In the genomic region with DNA sequence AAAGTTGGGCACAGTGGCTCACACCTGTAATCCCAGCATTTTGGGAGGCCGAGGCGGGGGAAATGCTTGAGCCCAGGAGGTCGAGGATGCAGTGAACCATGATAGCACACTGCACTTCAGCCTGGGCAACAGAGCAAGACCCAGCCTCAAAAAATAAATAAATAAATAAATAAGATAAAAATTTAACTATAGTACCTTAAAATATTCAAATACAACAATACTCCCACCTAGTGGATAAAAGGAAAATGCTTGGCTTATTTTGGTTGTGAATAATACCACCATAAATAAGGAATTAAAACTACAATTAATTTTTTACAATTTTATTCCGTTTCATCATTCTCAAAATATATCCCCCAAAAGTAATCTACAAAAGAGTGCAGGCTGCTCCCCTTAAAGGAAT, we compare ENCODE assay signal across 9 cellular contexts. TPM values are rescaled to one million over a fixed set of nuclear protein-coding genes. Genes with fewer than 3 reads are reported as not detected.
DNase-seq lines count a peak whose midpoint lies in the region; ATAC-seq and TF ChIP-seq lines count a peak whose summit lies in the region.
"Had no signal": no experiment of that assay in that cellular context is flagged by ENCODE, and none has a peak within 500 bp of the region (broad histone marks: within the 10 kb centered on the region; RNA-seq: fewer than 3 reads in every experiment).

No MANE protein-coding gene starts in this region.

- H3K36me3 ChIP-seq in OCI-LY3 (replicated peaks; ENCODE audit: low read depth, low read length) (peaks cover 58% of the 10 kb centered on the region), esophagus muscularis mucosa (peaks cover 10 to 48% (median 28%) of the 10 kb centered on the region in 4 donors), spleen (peaks cover 0 to 89% (median 22%) of the 10 kb centered on the region in 6 donors), neuronal stem cell (replicated peaks in 1 of 2; ENCODE audit: control insufficient read depth in 2 of 2, insufficient read depth in 2 of 2, low read length in 2 of 2) (peaks cover 24 to 86% of the 10 kb centered on the region in 2 donors)

- no peak overlapping the region for H4K8ac ChIP-seq in neuronal stem cell (ENCODE audit: low read depth, low read length)

- no peak overlapping the region for H3K23ac ChIP-seq in neuronal stem cell (ENCODE audit: low read depth, low read length, poor library complexity)

- H3K4ac ChIP-seq in neuronal stem cell (ENCODE audit: low read length): no peak overlapping the region

- H3K14ac ChIP-seq in neuronal stem cell (ENCODE audit: low read length): no peak overlapping the region

- no peak for TF ChIP-seq EP300 in esophagus muscularis mucosa (IDR thresholded peaks at IDR 0.05)

- no peaks in the 10 kb centered on the region for H3K79me2 ChIP-seq in OCI-LY3 (ENCODE audit: low read length)

- ATAC-seq in GM21390 (IDR thresholded peaks at IDR 0.05; ENCODE audit: unreplicated experiment): no peak

- H2BK15ac ChIP-seq in neuronal stem cell (ENCODE audit: low read length): no peak overlapping the region

- no peaks in the 10 kb centered on the region for H3K79me1 ChIP-seq in neuronal stem cell (ENCODE audit: low read depth, low read length)

- H3K27ac ChIP-seq in OCI-LY3 (ENCODE audit: low read length) (no peak overlapping the region), esophagus muscularis mucosa (replicated peaks in 1 of 4) (no peak overlapping the region), spleen (no peak overlapping the region), neuronal stem cell (replicated peaks; ENCODE audit: low read length) (no peak overlapping the region)

- H2AFZ ChIP-seq in OCI-LY3 (ENCODE audit: low read depth, low read length) (no peak overlapping the region), neuronal stem cell (ENCODE audit: low read length) (no peak overlapping the region)

- H3K9me3 ChIP-seq in OCI-LY3 (ENCODE audit: insufficient read depth, low read length) (no peaks in the 10 kb centered on the region), esophagus muscularis mucosa (no peaks in the 10 kb centered on the region), spleen (no peaks in the 10 kb centered on the region), neuronal stem cell (replicated peaks in 1 of 2; ENCODE audit: control insufficient read depth in 2 of 2, insufficient read depth in 1 of 2, low read depth in 1 of 2, low read length in 2 of 2) (peaks cover 0 to 5% of the 10 kb centered on the region in 2 donors)

- H4K20me1 ChIP-seq in OCI-LY3 (ENCODE audit: insufficient read depth, low read length): no peaks in the 10 kb centered on the region

- no peak overlapping the region for H2BK12ac ChIP-seq in neuronal stem cell (ENCODE audit: low read length)

- H3K9ac ChIP-seq in OCI-LY3 (ENCODE audit: low read length) (no peak overlapping the region), neuronal stem cell (ENCODE audit: low read depth, low read length, poor library complexity) (no peak overlapping the region)

- no peak overlapping the region for H3K18ac ChIP-seq in neuronal stem cell (ENCODE audit: low read length)

- H2BK120ac ChIP-seq in neuronal stem cell (ENCODE audit: low read depth, low read length): no peak overlapping the region

- intact Hi-C loops in esophagus muscularis mucosa (cut with DNase I) (no loop called here), spleen (cut with DNase I; ENCODE audit: low total_unique reads) (no loop called here)

- WGBS in esophagus muscularis mucosa: 83% methylated on average over 4 of the region's 4 CpGs
- 75 to 94% (median 83%) methylated on average over 4 of the region's 4 CpGs for WGBS in spleen, 5 donors
- no CpG with 5 or more reads among the region's 4 CpGs for whole genome bisulfite sequencing in neuronal stem cell (ENCODE audit: extremely low coverage in 2 of 2, insufficient read length in 2 of 2, insufficient replicate concordance in 1 of 2), 2 donors

- H4K91ac ChIP-seq in neuronal stem cell (ENCODE audit: low read depth, low read length, poor library complexity): no peak overlapping the region

- TF ChIP-seq CTCF in OCI-LY3 (IDR thresholded peaks at IDR 0.05; ENCODE audit: low read depth, low read length) (peak; percentile 25; the same call in 1 of the 2 replicates), esophagus muscularis mucosa (IDR thresholded peaks at IDR 0.05) (peak in 2 of 3 experiments; percentile 41 to 66), spleen (IDR thresholded peaks at IDR 0.05 in 8 of 11, conservative IDR thresholded peaks at IDR 0.05 in 3 of 11) (peak in 10 of 11 experiments; percentile 22 to 69 (median 58))

- no peak overlapping the region for H3K4me2 ChIP-seq in OCI-LY3 (ENCODE audit: low read length)
- H3K4me2 ChIP-seq in neuronal stem cell (ENCODE audit: insufficient read depth, low read length, poor library complexity, severe bottlenecking): no peak overlapping the region

- H2AK5ac ChIP-seq in neuronal stem cell (ENCODE audit: low read depth, low read length): no peak overlapping the region

- peak; percentile 27 for DNase-seq in NCI-H82 (lab: John Stamatoyannopoulos, UW)
- no peak for DNase-seq in NCI-H82 treated with DMSO at 0.1 percent for 48 hours (lab: John Stamatoyannopoulos, UW; ENCODE audit: unreplicated experiment)
- no peak for DNase-seq in esophagus muscularis mucosa (ENCODE audit: extremely low spot score)
- no peak for DNase-seq in spleen
- DNase-seq in neuronal stem cell (ENCODE audit: low spot score): no peak
- DNase-seq in SKM-1 (lab: John Stamatoyannopoulos, UW; ENCODE audit: unreplicated experiment): no peak
- DNase-seq: activated CD4-positive, alpha-beta T cell treated with anti-CD3 and anti-CD28 coated beads, Interleukin-2, amount 50 U/mL, for 48 hours had no signal

- no peak overlapping the region for H2BK5ac ChIP-seq in neuronal stem cell (ENCODE audit: low read length)

- H3K4me3 ChIP-seq in OCI-LY3 (ENCODE audit: low read length): no peak overlapping the region
- H3K4me3 ChIP-seq in esophagus muscularis mucosa: no peak overlapping the region
- no peak overlapping the region for H3K4me3 ChIP-seq in spleen
- no peak overlapping the region for H3K4me3 ChIP-seq in neuronal stem cell (ENCODE audit: low read length in 2 of 2)

- peaks cover 5% of the 10 kb centered on the region; the same call in 1 of the 2 replicates for H3K4me1 ChIP-seq in OCI-LY3 (ENCODE audit: low read length)
- no peaks in the 10 kb centered on the region for H3K4me1 ChIP-seq in esophagus muscularis mucosa
- peaks cover 0 to 14% (median 3%) of the 10 kb centered on the region in 6 donors for H3K4me1 ChIP-seq in spleen
- no peaks in the 10 kb centered on the region for H3K4me1 ChIP-seq in neuronal stem cell (ENCODE audit: control insufficient read depth in 2 of 2, insufficient read depth in 1 of 2, low read depth in 1 of 2, low read length in 2 of 2)

- no peaks in the 10 kb centered on the region for H3K27me3 ChIP-seq in OCI-LY3 (ENCODE audit: low read depth, low read length)
- no peaks in the 10 kb centered on the region for H3K27me3 ChIP-seq in esophagus muscularis mucosa
- no peaks in the 10 kb centered on the region for H3K27me3 ChIP-seq in spleen (replicated peaks in 1 of 7)
- no peaks in the 10 kb centered on the region for H3K27me3 ChIP-seq in neuronal stem cell (ENCODE audit: control insufficient read depth in 3 of 3, insufficient read depth in 3 of 3, low read depth in 1 of 3, low read length in 3 of 3)

- TF ChIP-seq POLR2A in esophagus muscularis mucosa (IDR thresholded peaks at IDR 0.05; ENCODE audit: low read depth) (no peak), spleen (IDR thresholded peaks at IDR 0.05) (no peak)

RNA-seq across cellular contexts. Expression of a gene that starts 8.1 kb away (rescaled TPM):
- total RNA-seq in esophagus muscularis mucosa (10 to 100 TPM; 23.5 to 32.8 (median 25.1) TPM), spleen (10 to 100 TPM; 12.3 to 25.3 (median 17.0) TPM)
- 10 to 100 TPM; 32.3 to 39.9 (median 39.3) TPM for polyA plus RNA-seq in spleen
- polyA plus RNA-seq in neuronal stem cell (2013, experiment 1 of 2): 74.3 TPM
- 73.2 TPM for polyA plus RNA-seq in neuronal stem cell (2013, experiment 2 of 2)
